In genomic region chr10:1548146-1548545, GRCh38 we compare ENCODE assay signal across 16 cellular contexts.
DNase-seq lines count a peak whose midpoint lies in the region; ATAC-seq and TF ChIP-seq lines count a peak whose summit lies in the region.
"Had no signal": no experiment of that assay in that cellular context is flagged by ENCODE, and none has a peak within 500 bp of the region (broad histone marks: within the 10 kb centered on the region; RNA-seq: fewer than 3 reads in every experiment).

No MANE protein-coding gene starts in this region.

- H3K9me3 ChIP-seq in BLaER1, result peaks cover 11% of the 10 kb centered on the region
- no peaks in the 10 kb centered on the region for H3K9me3 ChIP-seq in stomach
- H3K9me3 ChIP-seq: SJSA1 had no signal

- intact Hi-C loops in stomach (cut with DNase I; ENCODE audit: low total_unique reads), result no loop called here

- 84 to 89% (median 87%) methylated on average over 7 of the region's 7 CpGs for WGBS in stomach, 5 donors

- TF ChIP-seq EP300 in stomach (IDR thresholded peaks at IDR 0.05), result no peak

- H3K36me3 ChIP-seq in BLaER1 (no peaks in the 10 kb centered on the region), stomach (no peaks in the 10 kb centered on the region)
- H3K36me3 ChIP-seq: SJSA1 had no signal

- no peaks in the 10 kb centered on the region for H3K27me3 ChIP-seq in BLaER1
- peaks cover 0 to 4% (median 0%) of the 10 kb centered on the region in 3 donors for H3K27me3 ChIP-seq in stomach

- H3K27ac ChIP-seq in BLaER1 (no peak overlapping the region), stomach (no peak overlapping the region)
- H3K27ac ChIP-seq: RWPE1, SJSA1 had no signal

- ATAC-seq in HG03159 (IDR thresholded peaks at IDR 0.05; ENCODE audit: unreplicated experiment) (peak; percentile 4), HG02678 (IDR thresholded peaks at IDR 0.05; ENCODE audit: unreplicated experiment) (no peak)

- H3K4me1 ChIP-seq in BLaER1 (peaks cover 58% of the 10 kb centered on the region), stomach (no peaks in the 10 kb centered on the region)
- H3K4me1 ChIP-seq: SJSA1 had no signal

- DNase-seq in mesenteric fat pad (ENCODE audit: low spot score), result peak; percentile 30
- peak; percentile 5 for DNase-seq in stomach
- DNase-seq in stimulated activated CD4-positive, alpha-beta T cell treated with anti-CD3 and anti-CD28 coated beads, Interleukin-4, amount 100 ng/mL, for 4 hours, result no peak
- DNase-seq in RPMI8226, result no peak
- DNase-seq: CD4-positive, alpha-beta T cell; DMS53; HCEC 1CT; NCI-H187; NCI-H345; NCI-H526; NK-92 treated with Interleukin-12 subunit alpha and Interleukin-12 subunit beta, amount 100 ng/mL, for 24 hours had no signal

- H3K4me2 ChIP-seq in BLaER1, result peak overlapping the region; percentile 8; the same call in 1 of the 2 replicates

- no peak for TF ChIP-seq CTCF in stomach (IDR thresholded peaks at IDR 0.05)

- H3K9ac ChIP-seq in BLaER1, result no peak overlapping the region

- H3K4me3 ChIP-seq in BLaER1 (no peak overlapping the region), stomach (no peak overlapping the region)
- H3K4me3 ChIP-seq: SJSA1 had no signal

- no peaks in the 10 kb centered on the region for H4K20me1 ChIP-seq in BLaER1

- no peak for TF ChIP-seq POLR2A in stomach (IDR thresholded peaks at IDR 0.05)

Comparison
In these comparisons a context has a peak if more than half of its experiments do, and no peak if none do; other contexts are left out.
1. DNase-seq: peak in mesenteric fat pad (single experiment) and stomach (single experiment); none in stimulated activated CD4-positive, alpha-beta T cell treated with anti-CD3 and anti-CD28 coated beads, Interleukin-4, amount 100 ng/mL, for 4 hours (0 of 2) and RPMI8226 (single experiment).